ENCODE assay signal across 15 cellular contexts in genomic region chr1:230609208-230609607, GRCh38. TPM values are rescaled to one million over a fixed set of nuclear protein-coding genes. Genes with fewer than 3 reads are reported as not detected.
A peak's percentile ranks its signal among the peaks of the same experiment; 100 is the strongest.
DNase-seq lines count a peak whose midpoint lies in the region; FAIRE-seq and TF ChIP-seq lines count a peak whose summit lies in the region.
"Had no signal": no experiment of that assay in that cellular context is flagged by ENCODE, and none has a peak within 500 bp of the region (broad histone marks: within the 10 kb centered on the region; RNA-seq: fewer than 3 reads in every experiment).

No MANE protein-coding gene starts in this region.

- no peak for TF ChIP-seq EP300 in H1 (IDR thresholded peaks at IDR 0.05; ENCODE audit: borderline replicate concordance in 1 of 2, low read depth in 2 of 2, low read length in 2 of 2)

- no peak for DNase-seq in GM12891 (ENCODE audit: insufficient read length, low spot score)
- DNase-seq in MV-4-11 (lab: John Stamatoyannopoulos, UW) = peak; percentile 57
- DNase-seq in H1 (ENCODE audit: low read depth in 1 of 2, low spot score in 2 of 2) = no peak
- no peak for DNase-seq in progenitor cell of endocrine pancreas (ENCODE audit: low spot score, unreplicated experiment)
- DNase-seq in immature natural killer cell = no peak
- no peak for DNase-seq in GDM1 (lab: John Stamatoyannopoulos, UW)
- no peak for DNase-seq in Caco-2
- DNase-seq: DMS 273 treated with DMSO at 0.1 percent for 48 hours, KG1, NCI-H1417 treated with DMSO at 0.1 percent for 48 hours, NCI-H2029, NCI-H526, SIG-M5, T-helper 17 cell had no signal

- no peak overlapping the region for H3K56ac ChIP-seq in H1 (replicated peaks; ENCODE audit: insufficient read length, low read depth, low read length)

- no peaks in the 10 kb centered on the region for H4K20me1 ChIP-seq in H1 (replicated peaks in 1 of 2; ENCODE audit: control insufficient read depth in 1 of 2, insufficient read depth in 2 of 2, low read length in 2 of 2)

- H3K4me3 Mint-ChIP-seq in progenitor cell of endocrine pancreas (ENCODE audit: low read depth) (peak overlapping the region; percentile 4), immature natural killer cell (no peak overlapping the region), Caco-2 (ENCODE audit: unreplicated experiment) (no peak overlapping the region)
- H3K4me3 Mint-ChIP-seq: T-helper 17 cell had no signal

- no peak overlapping the region for H3K23ac ChIP-seq in H1 (ENCODE audit: insufficient read length)

- no TSS peak for BruUV-seq in Caco-2 (replicated peaks; lab: Mats Ljungman, UMichigan)

- no peak overlapping the region for H4K8ac ChIP-seq in H1 (ENCODE audit: extremely low read depth, insufficient read depth, low read length)

- no peak overlapping the region for H2BK120ac ChIP-seq in H1 (replicated peaks; ENCODE audit: low read depth, low read length)

- H2AFZ ChIP-seq in H1 (ENCODE audit: low read length) = no peak overlapping the region

- no peaks in the 10 kb centered on the region for H3K9me3 ChIP-seq in H1 (ENCODE audit: insufficient read depth in 2 of 2, low read depth in 1 of 2, low read length in 1 of 2)
- H3K9me3 ChIP-seq in Caco-2 = no peaks in the 10 kb centered on the region

- H2AK5ac ChIP-seq in H1 (ENCODE audit: low read depth, low read length) = no peak overlapping the region

- 88% methylated on average over 2 of the region's 2 CpGs; no CpG with 5 or more reads in 1 of the 2 experiments for WGBS in H1 (ENCODE audit: extremely low coverage in 1 of 2, insufficient coverage in 1 of 2, insufficient read length in 1 of 2, insufficient replicate concordance in 2 of 2, low coverage in 1 of 2, low lambda C conversion rate in 2 of 2, missing lambda C conversion rate in 1 of 2), 2 experiments

- H3K27ac ChIP-seq in H1 (ENCODE audit: low read depth, low read length) = no peak overlapping the region

- H3K27me3 ChIP-seq in H1 (replicated peaks in 1 of 4; ENCODE audit: control insufficient read depth in 3 of 4, extremely low read depth in 1 of 4, insufficient read depth in 3 of 4, low read length in 3 of 4) (no peaks in the 10 kb centered on the region), Caco-2 (replicated peaks; ENCODE audit: control insufficient read depth, insufficient read depth, low read length) (no peaks in the 10 kb centered on the region)

- no peak overlapping the region for H3K9ac ChIP-seq in H1 (replicated peaks in 1 of 4; ENCODE audit: extremely low read depth in 1 of 4, low read depth in 3 of 4, low read length in 3 of 4)

- no peak overlapping the region for H3K4ac ChIP-seq in H1 (replicated peaks; ENCODE audit: insufficient read length, low read depth, low read length)

- no peak overlapping the region for H4K5ac ChIP-seq in H1 (ENCODE audit: insufficient read length, low read depth, low read length)

- H3K4me1 Mint-ChIP-seq in progenitor cell of endocrine pancreas (ENCODE audit: low read depth) = peaks cover 44% of the 10 kb centered on the region
- H3K4me1 Mint-ChIP-seq in immature natural killer cell = no peaks in the 10 kb centered on the region
- H3K4me1 Mint-ChIP-seq in Caco-2 (ENCODE audit: low read depth, unreplicated experiment) = no peaks in the 10 kb centered on the region
- H3K4me1 Mint-ChIP-seq: T-helper 17 cell had no signal

- H3K27me3 Mint-ChIP-seq in progenitor cell of endocrine pancreas = no peaks in the 10 kb centered on the region
- peaks cover 0 to 5% (median 2%) of the 10 kb centered on the region in 3 donors for H3K27me3 Mint-ChIP-seq in immature natural killer cell (ENCODE audit: low read depth in 3 of 3)
- no peaks in the 10 kb centered on the region for H3K27me3 Mint-ChIP-seq in Caco-2 (ENCODE audit: insufficient read depth, unreplicated experiment)

- peaks cover 0 to 18% (median 10%) of the 10 kb centered on the region in 4 experiments; a peak in 4 of 7 replicates for H3K4me1 ChIP-seq in H1 (replicated peaks in 1 of 4; ENCODE audit: control insufficient read depth in 3 of 4, insufficient read depth in 4 of 4, low read length in 3 of 4)
- H3K4me1 ChIP-seq in Caco-2 = no peaks in the 10 kb centered on the region

- no peak for TF ChIP-seq RAD21 in H1 (IDR thresholded peaks at IDR 0.05 in 1 of 2, conservative IDR thresholded peaks at IDR 0.05 in 1 of 2; ENCODE audit: low read depth in 2 of 2, low read length in 2 of 2)

- H2BK12ac ChIP-seq in H1 (ENCODE audit: low read depth, low read length) = no peak overlapping the region

- H3K79me1 ChIP-seq in H1 (ENCODE audit: low read depth, low read length) = no peaks in the 10 kb centered on the region

- H3K4me3 ChIP-seq in H1 (ENCODE audit: extremely low read depth in 1 of 4, insufficient read depth in 2 of 4, low read depth in 3 of 4, low read length in 4 of 4) (peak overlapping the region in 1 of 4 experiments; percentile 37; a peak in 1 of 8 replicates), Caco-2 (ENCODE audit: low read depth, low read length) (no peak overlapping the region)

- H3K27ac Mint-ChIP-seq in progenitor cell of endocrine pancreas (peak overlapping the region; percentile 97), immature natural killer cell (no peak overlapping the region), Caco-2 (ENCODE audit: unreplicated experiment) (no peak overlapping the region)
- H3K27ac Mint-ChIP-seq: T-helper 17 cell had no signal

- H3K4me2 ChIP-seq in H1 (ENCODE audit: insufficient read depth in 1 of 2, low read depth in 2 of 2, low read length in 2 of 2) = peak overlapping the region in 1 of 2 experiments; percentile 25; a peak in 1 of 4 replicates

- H3K36me3 Mint-ChIP-seq in progenitor cell of endocrine pancreas (ENCODE audit: insufficient read depth) (peaks cover 1% of the 10 kb centered on the region), immature natural killer cell (no peaks in the 10 kb centered on the region), Caco-2 (ENCODE audit: insufficient read depth, unreplicated experiment) (no peaks in the 10 kb centered on the region)

- H2BK15ac ChIP-seq in H1 (ENCODE audit: low read length) = no peak overlapping the region

- H3K14ac ChIP-seq in H1 (ENCODE audit: insufficient read length) = no peak overlapping the region

- intact Hi-C loops in Caco-2 (cut with micrococcal nuclease; ENCODE audit: unreplicated experiment) = no loop called here

- peak overlapping the region; percentile 13; the same call in 1 of the 2 replicates for H2BK5ac ChIP-seq in H1 (ENCODE audit: low read depth, low read length)

- H3K79me2 ChIP-seq in H1 (ENCODE audit: control insufficient read depth in 1 of 2, insufficient read depth in 2 of 2, low read length in 2 of 2) = no peaks in the 10 kb centered on the region

- POLR2A ChIA-PET in H1 (lab: Charles Lee; ENCODE audit: partially characterized antibody) = no interaction called here
- POLR2A ChIA-PET in Caco-2 (lab: Charles Lee) = no interaction called here

- no peak overlapping the region for H3K18ac ChIP-seq in H1 (ENCODE audit: extremely low read depth, low read length)

- no peaks in the 10 kb centered on the region; the same call in 1 of the 2 replicates for H3K23me2 ChIP-seq in H1 (ENCODE audit: low read depth, low read length)

- H3K36me3 ChIP-seq in H1 (ENCODE audit: control insufficient read depth in 2 of 4, insufficient read depth in 4 of 4, low read length in 3 of 4) = no peaks in the 10 kb centered on the region
- no peaks in the 10 kb centered on the region for H3K36me3 ChIP-seq in Caco-2 (ENCODE audit: control insufficient read depth, insufficient read depth, low read length)

- TF ChIP-seq CTCF in H1 (IDR thresholded peaks at IDR 0.05; ENCODE audit: control extremely low read depth in 1 of 3, insufficient read depth in 1 of 3, low read depth in 1 of 3, low read length in 3 of 3) (no peak), progenitor cell of endocrine pancreas (IDR thresholded peaks at IDR 0.05; ENCODE audit: unreplicated experiment) (no peak), Caco-2 (IDR thresholded peaks at IDR 0.05; ENCODE audit: insufficient read depth in 1 of 2, low read depth in 1 of 2, low read length in 1 of 2, severe bottlenecking in 1 of 2, unreplicated experiment in 1 of 2) (no peak)

- TF ChIP-seq POLR2A in GM12891 (IDR thresholded peaks at IDR 0.05; ENCODE audit: low read depth, low read length) = no peak
- no peak for TF ChIP-seq POLR2A in H1 (IDR thresholded peaks at IDR 0.05; ENCODE audit: control extremely low read depth in 1 of 2, low read depth in 2 of 2, low read length in 2 of 2)

- peak overlapping the region; percentile 38 for H2BK20ac ChIP-seq in H1 (ENCODE audit: low read length)

- CTCF ChIA-PET in H1 (lab: Charles Lee; ENCODE audit: partially characterized antibody) = interaction anchor here (0.6 to 3.2 kb wide), 4 partner anchors 34 to 760 kb away, joined by 3 to 11 read pairs (median 4); partner anchors contain the start of gene COG2
- CTCF ChIA-PET in Caco-2 (lab: Charles Lee) = no interaction called here

- H3K9me3 Mint-ChIP-seq in progenitor cell of endocrine pancreas (ENCODE audit: low read depth) = no peaks in the 10 kb centered on the region
- no peaks in the 10 kb centered on the region for H3K9me3 Mint-ChIP-seq in immature natural killer cell
- no peaks in the 10 kb centered on the region for H3K9me3 Mint-ChIP-seq in Caco-2 (ENCODE audit: unreplicated experiment)

- H4K91ac ChIP-seq in H1 (replicated peaks; ENCODE audit: insufficient read length, low read length) = no peak overlapping the region

- FAIRE-seq in GM12891 (lab: Jason Lieb, UNC) (no peak), H1 (lab: Jason Lieb, UNC) (no peak)
- FAIRE-seq: GM18507 had no signal

TF ChIP-seq in GM12891, 5 proteins besides CTCF, POLR2A, EP300 and RAD21:
- TF ChIP-seq POU2F2 (IDR thresholded peaks at IDR 0.05; ENCODE audit: low read depth, low read length) (no peak), SPI1 (IDR thresholded peaks at IDR 0.05; ENCODE audit: low read depth, low read length) (peak; percentile 89), PAX5 (IDR thresholded peaks at IDR 0.05; ENCODE audit: insufficient read depth, low read length, severe bottlenecking) (no peak)

TF ChIP-seq in H1, 55 proteins besides CTCF, POLR2A, EP300 and RAD21 (continues in another document):
- TF ChIP-seq HDAC6 (IDR thresholded peaks at IDR 0.05; ENCODE audit: low read depth, low read length) = no peak
- no peak for TF ChIP-seq BACH1 (IDR thresholded peaks at IDR 0.05; ENCODE audit: low read length)
- TF ChIP-seq RXRA (IDR thresholded peaks at IDR 0.05; ENCODE audit: insufficient read depth, low read depth, low read length) = no peak

RNA-seq across cellular contexts. Expression of gene COG2, which starts 33.1 kb away (rescaled TPM):
- polyA plus RNA-seq in GM12891 (2012; ENCODE audit: low read depth, missing spikeins) = 12.5 TPM
- total RNA-seq in H1 (2021; fragmentation: NEBNext Ultra II Directional; extraction: Animal tissue kit (Norgen Biotek cat#: 25700)) = 33.3 and 36.7 TPM in 2 replicates
- polyA plus RNA-seq in H1 (2011; rRNA removed) (8.0 and 10.3 TPM in 2 replicates), immature natural killer cell (10 to 100 TPM; 22.4 to 32.8 (median 28.1) TPM)
- polyA plus RNA-seq in H1 (2011; cell fraction: cytosol; rRNA removed) = 14.5 TPM
- polyA plus RNA-seq in H1 (2011; cell fraction: nucleus; rRNA removed) = 18.2 TPM
- 17.1 to 21.3 TPM (median 20.8 TPM) in 4 replicates for polyA plus RNA-seq in H1 (2012, experiment 1 of 2)
- 5.3 TPM for polyA plus RNA-seq in H1 (2012, experiment 2 of 2)
- polyA plus RNA-seq in H1 (2013, experiment 1 of 2) = 22.1 TPM
- 21.2 TPM for polyA plus RNA-seq in H1 (2013, experiment 2 of 2)
- polyA minus RNA-seq in H1 (2011; rRNA and poly(A)+ RNA removed) = 20.2 and 24.9 TPM in 2 replicates
- polyA minus RNA-seq in H1 (2011; cell fraction: cytosol; rRNA and poly(A)+ RNA removed) = 12.0 TPM
- polyA minus RNA-seq in H1 (2011; cell fraction: nucleus; rRNA and poly(A)+ RNA removed) = 29.6 TPM
- total RNA-seq in progenitor cell of endocrine pancreas (45.2 and 48.3 TPM in 2 replicates), Caco-2 (2022) (46.9 and 47.9 TPM in 2 replicates)
